In the genomic region with DNA sequence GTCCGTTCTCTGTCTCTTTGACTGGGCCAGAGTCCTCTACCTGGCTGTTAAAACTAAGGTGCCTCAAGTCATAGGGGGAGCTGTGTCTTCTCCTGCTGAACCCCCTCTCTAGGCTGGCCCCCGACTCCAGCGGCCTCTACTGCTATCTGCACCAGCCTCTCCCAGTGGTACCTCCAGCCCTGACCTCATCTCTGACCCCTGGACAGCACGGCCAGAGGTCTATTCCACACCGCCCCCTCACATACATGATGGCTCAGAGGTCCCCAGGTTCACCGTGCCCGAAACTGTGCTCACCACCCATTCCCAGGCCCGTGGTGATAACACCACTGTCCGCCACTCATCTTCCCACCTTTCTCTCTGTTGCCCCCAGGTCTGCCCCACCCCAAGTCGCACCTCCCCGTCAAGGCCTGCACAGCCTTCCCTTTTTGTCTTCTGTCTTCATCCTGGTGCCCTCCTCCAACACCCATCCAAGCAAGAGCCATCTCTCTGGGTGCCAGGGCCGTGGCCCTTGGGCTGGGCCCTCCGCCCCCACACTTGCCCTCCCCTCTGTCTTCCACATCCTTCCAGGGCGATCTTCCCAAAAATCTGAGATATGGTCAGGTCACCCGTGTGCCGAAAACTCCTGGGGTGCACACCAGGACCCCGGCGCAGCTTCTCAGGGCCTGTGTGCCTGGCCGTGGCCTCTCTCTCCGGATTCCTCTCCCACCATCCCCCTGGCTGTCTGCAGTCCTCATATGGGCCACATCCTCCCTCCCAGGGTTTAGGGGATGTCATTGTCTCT, we compare ENCODE assay signal across 16 cellular contexts.
DNase-seq lines count a peak whose midpoint lies in the region; ATAC-seq lines count a peak whose summit lies in the region.
"Had no signal": no experiment of that assay in that cellular context is flagged by ENCODE, and none has a peak within 500 bp of the region (broad histone marks: within the 10 kb centered on the region; RNA-seq: fewer than 3 reads in every experiment).

No MANE protein-coding gene starts in this region.

- no peaks in the 10 kb centered on the region for H3K27me3 Mint-ChIP-seq in T-helper 17 cell
- peaks cover 27 to 47% of the 10 kb centered on the region in 2 donors for H3K27me3 Mint-ChIP-seq in stimulated activated naive B cell treated with anti-CD40 and anti-IgM and Interleukin-4, amounts not matched to agents 10 μg/mL and 1 μg/mL and 100 μg/mL, for 72 hours

- H3K9me3 Mint-ChIP-seq in stimulated activated naive B cell treated with anti-CD40 and anti-IgM and Interleukin-4, amounts not matched to agents 10 μg/mL and 1 μg/mL and 100 μg/mL, for 72 hours, result no peaks in the 10 kb centered on the region

- DNase-seq in activated CD8-positive, alpha-beta memory T cell treated with anti-CD3 and anti-CD28 coated beads, Interleukin-2, amount 50 U/mL, for 48 hours, result peak; percentile 46
- DNase-seq in activated CD8-positive, alpha-beta memory T cell treated with anti-CD3 and anti-CD28 coated beads, Interleukin-2, amount 50 U/mL, for 4 hours, result no peak
- DNase-seq in T-helper 17 cell (no peak), left lobe of liver (ENCODE audit: low spot score) (peak; percentile 41), NCI-H526 treated with DMSO at 0.1 percent for 48 hours (lab: John Stamatoyannopoulos, UW) (no peak), germinal center (ENCODE audit: low spot score) (no peak)
- no peak for DNase-seq in stimulated activated naive B cell treated with anti-CD40 and anti-IgM and Interleukin-4, amounts not matched to agents 10 μg/mL and 1 μg/mL and 100 μg/mL, for 72 hours
- no peak for DNase-seq in stimulated activated CD4-positive, alpha-beta T cell treated with anti-CD3 and anti-CD28 coated beads, Interleukin-15, amount 100 ng/mL, for 24 hours
- DNase-seq: ACHN, anterior cingulate cortex, cortex of kidney, KG1, NCI-H345, testis had no signal

- no peaks in the 10 kb centered on the region for H3K36me3 Mint-ChIP-seq in T-helper 17 cell (ENCODE audit: low read depth)
- H3K36me3 Mint-ChIP-seq in stimulated activated naive B cell treated with anti-CD40 and anti-IgM and Interleukin-4, amounts not matched to agents 10 μg/mL and 1 μg/mL and 100 μg/mL, for 72 hours, result peaks cover 0 to 8% of the 10 kb centered on the region in 2 donors

- no peaks in the 10 kb centered on the region for H3K9me3 ChIP-seq in T-helper 17 cell (ENCODE audit: control insufficient read depth, low read length, poor library complexity, severe bottlenecking)
- H3K9me3 ChIP-seq: esophagus muscularis mucosa, HAP-1, testis had no signal

- H3K4me1 Mint-ChIP-seq in T-helper 17 cell, result peaks cover 50% of the 10 kb centered on the region
- H3K4me1 Mint-ChIP-seq in stimulated activated naive B cell treated with anti-CD40 and anti-IgM and Interleukin-4, amounts not matched to agents 10 μg/mL and 1 μg/mL and 100 μg/mL, for 72 hours, result peaks cover 53 to 72% of the 10 kb centered on the region in 2 donors

- ATAC-seq in T-helper 17 cell (no peak), left lobe of liver (no peak)
- no peak for ATAC-seq in stimulated activated naive B cell treated with anti-CD40 and anti-IgM and Interleukin-4, amounts not matched to agents 10 μg/mL and 1 μg/mL and 100 μg/mL, for 72 hours (replicated peaks)

- H3K4me3 Mint-ChIP-seq in T-helper 17 cell, result peak overlapping the region; percentile 42
- no peak overlapping the region for H3K4me3 Mint-ChIP-seq in stimulated activated naive B cell treated with anti-CD40 and anti-IgM and Interleukin-4, amounts not matched to agents 10 μg/mL and 1 μg/mL and 100 μg/mL, for 72 hours

- H3K27ac Mint-ChIP-seq in T-helper 17 cell, result peak overlapping the region; percentile 87
- H3K27ac Mint-ChIP-seq in stimulated activated naive B cell treated with anti-CD40 and anti-IgM and Interleukin-4, amounts not matched to agents 10 μg/mL and 1 μg/mL and 100 μg/mL, for 72 hours, result peak overlapping the region; percentile 60

Comparison
In these comparisons a context has a peak if more than half of its experiments do, and no peak if none do; other contexts are left out.
1. DNase-seq: peak in activated CD8-positive, alpha-beta memory T cell treated with anti-CD3 and anti-CD28 coated beads, Interleukin-2, amount 50 U/mL, for 48 hours (single experiment) and left lobe of liver (single experiment); none in activated CD8-positive, alpha-beta memory T cell treated with anti-CD3 and anti-CD28 coated beads, Interleukin-2, amount 50 U/mL, for 4 hours (single experiment), T-helper 17 cell (0 of 3), stimulated activated naive B cell treated with anti-CD40 and anti-IgM and Interleukin-4, amounts not matched to agents 10 μg/mL and 1 μg/mL and 100 μg/mL, for 72 hours (single experiment), NCI-H526 treated with DMSO at 0.1 percent for 48 hours (single experiment), germinal center (single experiment) and stimulated activated CD4-positive, alpha-beta T cell treated with anti-CD3 and anti-CD28 coated beads, Interleukin-15, amount 100 ng/mL, for 24 hours (single experiment).